In the genomic region with DNA sequence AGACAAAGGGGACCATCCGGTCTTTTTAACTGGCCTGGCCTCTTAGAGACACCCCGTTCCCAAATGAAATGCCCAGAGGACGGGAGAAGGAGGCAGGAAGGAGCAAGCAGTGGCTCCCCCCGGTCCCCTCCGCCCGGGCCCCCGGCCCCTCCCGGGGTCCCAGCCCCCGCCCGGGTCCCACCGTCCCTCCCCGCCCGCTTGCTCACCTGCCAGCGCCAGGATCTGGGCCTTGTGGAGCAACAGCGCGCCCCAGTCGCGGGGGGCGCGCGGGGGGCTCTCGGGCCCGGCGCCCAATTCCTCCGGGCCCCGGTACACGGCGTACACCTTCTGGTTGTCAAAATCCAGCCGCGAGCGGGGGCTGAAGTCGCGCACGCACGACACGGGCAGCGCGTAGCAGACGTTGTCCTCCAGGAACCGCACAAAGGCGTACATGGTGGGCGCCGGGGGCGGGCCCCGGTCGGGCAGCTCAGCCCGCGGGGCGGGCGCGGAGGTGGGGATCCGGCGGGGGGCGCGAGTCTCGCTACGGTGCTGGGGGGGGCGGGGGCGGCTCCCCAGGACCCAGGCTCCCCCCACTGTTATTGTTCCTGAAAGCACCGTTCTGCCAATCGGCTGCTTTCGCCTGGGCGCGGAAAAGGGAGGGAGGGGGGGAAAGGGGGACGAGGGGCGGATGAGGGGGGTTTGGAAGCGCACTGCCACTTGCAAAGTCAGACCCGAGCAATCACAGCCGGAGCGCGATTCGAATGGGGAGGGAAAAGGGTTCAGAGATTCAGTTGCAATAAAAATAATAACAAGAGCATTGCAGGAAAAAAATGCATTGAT, we compare ENCODE assay signal across 1 cellular context.
TF ChIP-seq lines count a peak whose summit lies in the region.

A gene with protein sequence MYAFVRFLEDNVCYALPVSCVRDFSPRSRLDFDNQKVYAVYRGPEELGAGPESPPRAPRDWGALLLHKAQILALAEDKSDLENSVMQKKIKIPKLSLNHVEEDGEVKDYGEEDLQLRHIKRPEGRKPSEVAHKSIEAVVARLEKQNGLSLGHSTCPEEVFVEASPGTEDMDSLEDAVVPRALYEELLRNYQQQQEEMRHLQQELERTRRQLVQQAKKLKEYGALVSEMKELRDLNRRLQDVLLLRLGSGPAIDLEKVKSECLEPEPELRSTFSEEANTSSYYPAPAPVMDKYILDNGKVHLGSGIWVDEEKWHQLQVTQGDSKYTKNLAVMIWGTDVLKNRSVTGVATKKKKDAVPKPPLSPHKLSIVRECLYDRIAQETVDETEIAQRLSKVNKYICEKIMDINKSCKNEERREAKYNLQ (minus strand): TSS at position 492 of the 819 bp plus-strand sequence. CDS start 60 bp downstream, at position 432.

TF ChIP-seq in HEK293, 187 proteins besides CTCF, POLR2A, EP300 and RAD21:
- no peak for TF ChIP-seq HOXA7 (CRISPR knock-in tag; IDR thresholded peaks at IDR 0.05; ENCODE audit: borderline replicate concordance)
- no peak for TF ChIP-seq ZBTB7A (tag by site-specific recombination; IDR thresholded peaks at IDR 0.05; ENCODE audit: low read depth)
- no peak for TF ChIP-seq ZNF239 (tag by site-specific recombination; IDR thresholded peaks at IDR 0.05)
- TF ChIP-seq ZNF112 (tag by site-specific recombination; IDR thresholded peaks at IDR 0.05), result no peak
- TF ChIP-seq, protein P1, sequence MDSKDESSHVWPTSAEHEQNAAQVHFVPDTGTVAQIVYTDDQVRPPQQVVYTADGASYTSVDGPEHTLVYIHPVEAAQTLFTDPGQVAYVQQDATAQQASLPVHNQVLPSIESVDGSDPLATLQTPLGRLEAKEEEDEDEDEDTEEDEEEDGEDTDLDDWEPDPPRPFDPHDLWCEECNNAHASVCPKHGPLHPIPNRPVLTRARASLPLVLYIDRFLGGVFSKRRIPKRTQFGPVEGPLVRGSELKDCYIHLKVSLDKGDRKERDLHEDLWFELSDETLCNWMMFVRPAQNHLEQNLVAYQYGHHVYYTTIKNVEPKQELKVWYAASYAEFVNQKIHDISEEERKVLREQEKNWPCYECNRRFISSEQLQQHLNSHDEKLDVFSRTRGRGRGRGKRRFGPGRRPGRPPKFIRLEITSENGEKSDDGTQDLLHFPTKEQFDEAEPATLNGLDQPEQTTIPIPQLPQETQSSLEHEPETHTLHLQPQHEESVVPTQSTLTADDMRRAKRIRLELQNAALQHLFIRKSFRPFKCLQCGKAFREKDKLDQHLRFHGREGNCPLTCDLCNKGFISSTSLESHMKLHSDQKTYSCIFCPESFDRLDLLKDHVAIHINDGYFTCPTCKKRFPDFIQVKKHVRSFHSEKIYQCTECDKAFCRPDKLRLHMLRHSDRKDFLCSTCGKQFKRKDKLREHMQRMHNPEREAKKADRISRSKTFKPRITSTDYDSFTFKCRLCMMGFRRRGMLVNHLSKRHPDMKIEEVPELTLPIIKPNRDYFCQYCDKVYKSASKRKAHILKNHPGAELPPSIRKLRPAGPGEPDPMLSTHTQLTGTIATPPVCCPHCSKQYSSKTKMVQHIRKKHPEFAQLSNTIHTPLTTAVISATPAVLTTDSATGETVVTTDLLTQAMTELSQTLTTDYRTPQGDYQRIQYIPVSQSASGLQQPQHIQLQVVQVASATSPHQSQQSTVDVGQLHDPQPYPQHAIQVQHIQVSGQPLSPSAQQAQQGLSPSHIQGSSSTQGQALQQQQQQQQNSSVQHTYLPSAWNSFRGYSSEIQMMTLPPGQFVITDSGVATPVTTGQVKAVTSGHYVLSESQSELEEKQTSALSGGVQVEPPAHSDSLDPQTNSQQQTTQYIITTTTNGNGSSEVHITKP (tag by site-specific recombination; IDR thresholded peaks at IDR 0.05), result 0 out of 2 replicates have a peak, but pooled peaks have one; percentile 9
- TF ChIP-seq, protein P2, sequence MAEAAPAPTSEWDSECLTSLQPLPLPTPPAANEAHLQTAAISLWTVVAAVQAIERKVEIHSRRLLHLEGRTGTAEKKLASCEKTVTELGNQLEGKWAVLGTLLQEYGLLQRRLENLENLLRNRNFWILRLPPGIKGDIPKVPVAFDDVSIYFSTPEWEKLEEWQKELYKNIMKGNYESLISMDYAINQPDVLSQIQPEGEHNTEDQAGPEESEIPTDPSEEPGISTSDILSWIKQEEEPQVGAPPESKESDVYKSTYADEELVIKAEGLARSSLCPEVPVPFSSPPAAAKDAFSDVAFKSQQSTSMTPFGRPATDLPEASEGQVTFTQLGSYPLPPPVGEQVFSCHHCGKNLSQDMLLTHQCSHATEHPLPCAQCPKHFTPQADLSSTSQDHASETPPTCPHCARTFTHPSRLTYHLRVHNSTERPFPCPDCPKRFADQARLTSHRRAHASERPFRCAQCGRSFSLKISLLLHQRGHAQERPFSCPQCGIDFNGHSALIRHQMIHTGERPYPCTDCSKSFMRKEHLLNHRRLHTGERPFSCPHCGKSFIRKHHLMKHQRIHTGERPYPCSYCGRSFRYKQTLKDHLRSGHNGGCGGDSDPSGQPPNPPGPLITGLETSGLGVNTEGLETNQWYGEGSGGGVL (tag by site-specific recombination; IDR thresholded peaks at IDR 0.05), result peak; percentile 92
- TF ChIP-seq, protein P3, sequence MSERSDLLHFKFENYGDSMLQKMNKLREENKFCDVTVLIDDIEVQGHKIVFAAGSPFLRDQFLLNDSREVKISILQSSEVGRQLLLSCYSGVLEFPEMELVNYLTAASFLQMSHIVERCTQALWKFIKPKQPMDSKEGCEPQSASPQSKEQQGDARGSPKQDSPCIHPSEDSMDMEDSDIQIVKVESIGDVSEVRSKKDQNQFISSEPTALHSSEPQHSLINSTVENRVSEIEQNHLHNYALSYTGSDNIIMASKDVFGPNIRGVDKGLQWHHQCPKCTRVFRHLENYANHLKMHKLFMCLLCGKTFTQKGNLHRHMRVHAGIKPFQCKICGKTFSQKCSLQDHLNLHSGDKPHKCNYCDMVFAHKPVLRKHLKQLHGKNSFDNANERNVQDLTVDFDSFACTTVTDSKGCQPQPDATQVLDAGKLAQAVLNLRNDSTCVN (tag by site-specific recombination; optimal IDR thresholded peaks at IDR 0.05), result peak; percentile 74
- no peak for TF ChIP-seq ZNF24 (tag by site-specific recombination; IDR thresholded peaks at IDR 0.05)
- 0 out of 2 replicates have a peak, but pooled peaks have one; percentile 17 for TF ChIP-seq ZNF366 (tag by site-specific recombination; conservative IDR thresholded peaks at IDR 0.05)
- TF ChIP-seq EGR2 (tag by site-specific recombination; IDR thresholded peaks at IDR 0.05; ENCODE audit: low read depth), result peak; percentile 66
- TF ChIP-seq ZFP41 (tag by site-specific recombination; IDR thresholded peaks at IDR 0.05; ENCODE audit: borderline replicate concordance), result no peak
- TF ChIP-seq ZNF701 (tag by site-specific recombination; IDR thresholded peaks at IDR 0.05), result no peak
- peak; percentile 34; the same call in 1 of the 2 replicates for TF ChIP-seq ZNF341 (tag by site-specific recombination; IDR thresholded peaks at IDR 0.05; ENCODE audit: low read depth)
- TF ChIP-seq ZNF391 (tag by site-specific recombination; IDR thresholded peaks at IDR 0.05; ENCODE audit: borderline replicate concordance, low read depth), result no peak
- no peak for TF ChIP-seq ZNF2 (tag by site-specific recombination; IDR thresholded peaks at IDR 0.05)
- peak; percentile 42 for TF ChIP-seq SP2 (tag by site-specific recombination; IDR thresholded peaks at IDR 0.05)
- TF ChIP-seq ZBTB17 (tag by site-specific recombination; IDR thresholded peaks at IDR 0.05), result peak; percentile 88
- TF ChIP-seq ZBTB1 (tag by site-specific recombination; IDR thresholded peaks at IDR 0.05), result no peak
- TF ChIP-seq GLIS2 (tag by site-specific recombination; IDR thresholded peaks at IDR 0.05), result peak; percentile 28; the same call in 1 of the 2 replicates
- TF ChIP-seq KLF9 (tag by site-specific recombination; IDR thresholded peaks at IDR 0.05; ENCODE audit: low read depth), result no peak
- no peak for TF ChIP-seq ZNF350 (tag by site-specific recombination; IDR thresholded peaks at IDR 0.05)
- peak; percentile 38; the same call in 1 of the 2 replicates for TF ChIP-seq ZNF335 (tag by site-specific recombination; conservative IDR thresholded peaks at IDR 0.05)
- TF ChIP-seq GFI1B (tag by site-specific recombination; IDR thresholded peaks at IDR 0.05), result no peak
- TF ChIP-seq ZNF138 (tag by site-specific recombination; IDR thresholded peaks at IDR 0.05; ENCODE audit: borderline replicate concordance), result no peak
- peak; percentile 88 for TF ChIP-seq ZFHX2 (tag by site-specific recombination; conservative IDR thresholded peaks at IDR 0.05)
- TF ChIP-seq ZNF785 (tag by site-specific recombination; IDR thresholded peaks at IDR 0.05), result no peak
- peak; percentile 93 for TF ChIP-seq ZBTB8A (tag by site-specific recombination; IDR thresholded peaks at IDR 0.05)
- TF ChIP-seq SP3 (tag by site-specific recombination; IDR thresholded peaks at IDR 0.05), result peak; percentile 37; the same call in 1 of the 2 replicates
